ENCODE assay signal across 30 cellular contexts in genomic region chrX:44310227-44310626, GRCh38. TPM values are rescaled to one million over a fixed set of nuclear protein-coding genes. Genes with fewer than 3 reads are reported as not detected.
"Had no signal": no experiment of that assay in that cellular context is flagged by ENCODE, and none has a peak within 500 bp of the region (broad histone marks: within the 10 kb centered on the region; RNA-seq: fewer than 3 reads in every experiment).

No MANE protein-coding gene starts in this region.

- DNase-seq: activated CD4-positive, alpha-beta T cell treated with anti-CD3 and anti-CD28 coated beads for 1 hour; activated CD4-positive, alpha-beta T cell treated with anti-CD3 and anti-CD28 coated beads for 4 hours; activated CD4-positive, alpha-beta T cell treated with anti-CD3 and anti-CD28 coated beads, Interleukin-2, amount 50 U/mL, for 1 hour; activated CD8-positive, alpha-beta memory T cell treated with anti-CD3 and anti-CD28 coated beads for 24 hours; activated CD8-positive, alpha-beta T cell treated with anti-CD3 and anti-CD28 coated beads for 36 hours; activated effector memory CD4-positive, alpha-beta T cell treated with Interleukin-2 at 50 U/mL for 16 hours; activated gamma-delta T cell treated with Interleukin-2 at 50 U/mL for 16 hours; activated naive CD4-positive, alpha-beta T cell treated with Interleukin-2 at 50 U/mL for 16 hours; activated naive CD8-positive, alpha-beta T cell treated with anti-CD3 and anti-CD28 coated beads for 36 hours; activated naive CD8-positive, alpha-beta T cell treated with anti-CD3 and anti-CD28 coated beads, Interleukin-2, amount 50 U/mL, for 24 hours; activated T-cell treated with anti-CD3 and anti-CD28 coated beads, Interleukin-2, amount 50 U/mL, for 4 hours; adrenal gland; amygdala; aorta; body of pancreas; caudate nucleus; cortex of kidney; dermis blood vessel endothelial cell; effector CD4-positive, alpha-beta T cell; effector memory CD8-positive, alpha-beta T cell; erythroblast; foreskin keratinocyte; gastrocnemius medialis; glutamatergic neuron; heart left ventricle; T-helper 2 cell had no signal

- H3K27ac ChIP-seq: adrenal gland, body of pancreas, esophagus muscularis mucosa, foreskin keratinocyte, gastrocnemius medialis, heart left ventricle had no signal

- H3K27me3 ChIP-seq: adrenal gland, body of pancreas, esophagus muscularis mucosa, foreskin keratinocyte, gastrocnemius medialis had no signal

- H3K4me3 Mint-ChIP-seq: activated CD8-positive, alpha-beta T cell treated with anti-CD3 and anti-CD28 coated beads for 36 hours; activated naive CD8-positive, alpha-beta T cell treated with anti-CD3 and anti-CD28 coated beads for 36 hours; activated naive CD8-positive, alpha-beta T cell treated with anti-CD3 and anti-CD28 coated beads, Interleukin-2, amount 50 U/mL, for 24 hours; activated T-cell treated with anti-CD3 and anti-CD28 coated beads, Interleukin-2, amount 50 U/mL, for 4 hours; activated T-helper 17 cell treated with anti-CD3 and anti-CD28 coated beads, Interleukin-2, amount 50 U/mL, for 72 hours; effector memory CD8-positive, alpha-beta T cell had no signal

- H3K36me3 ChIP-seq: adrenal gland, esophagus muscularis mucosa, gastrocnemius medialis, heart left ventricle had no signal

- H3K4me1 Mint-ChIP-seq: activated T-helper 17 cell treated with anti-CD3 and anti-CD28 coated beads, Interleukin-2, amount 50 U/mL, for 72 hours had no signal

- H3K36me3 Mint-ChIP-seq: activated naive CD8-positive, alpha-beta T cell treated with anti-CD3 and anti-CD28 coated beads for 36 hours had no signal

- H3K9me3 ChIP-seq: adrenal gland, body of pancreas, esophagus muscularis mucosa, gastrocnemius medialis, heart left ventricle had no signal

- H3K4me3 ChIP-seq: adrenal gland, body of pancreas, esophagus muscularis mucosa, gastrocnemius medialis, heart left ventricle had no signal

- H3K4me1 ChIP-seq: adrenal gland, body of pancreas, gastrocnemius medialis had no signal

- H3K9me3 Mint-ChIP-seq: activated CD8-positive, alpha-beta T cell treated with anti-CD3 and anti-CD28 coated beads for 36 hours; activated naive CD8-positive, alpha-beta T cell treated with anti-CD3 and anti-CD28 coated beads for 36 hours; activated naive CD8-positive, alpha-beta T cell treated with anti-CD3 and anti-CD28 coated beads, Interleukin-2, amount 50 U/mL, for 24 hours; activated T-cell treated with anti-CD3 and anti-CD28 coated beads, Interleukin-2, amount 50 U/mL, for 4 hours; activated T-helper 17 cell treated with anti-CD3 and anti-CD28 coated beads, Interleukin-2, amount 50 U/mL, for 72 hours; effector memory CD8-positive, alpha-beta T cell had no signal

- FAIRE-seq: colon had no signal

- ATAC-seq: activated CD8-positive, alpha-beta T cell treated with anti-CD3 and anti-CD28 coated beads for 36 hours; activated naive CD8-positive, alpha-beta T cell treated with anti-CD3 and anti-CD28 coated beads, Interleukin-2, amount 50 U/mL, for 24 hours; activated T-cell treated with anti-CD3 and anti-CD28 coated beads, Interleukin-2, amount 50 U/mL, for 4 hours; activated T-helper 17 cell treated with anti-CD3 and anti-CD28 coated beads, Interleukin-2, amount 50 U/mL, for 72 hours; body of pancreas; effector memory CD8-positive, alpha-beta T cell; foreskin keratinocyte; gastrocnemius medialis; heart left ventricle had no signal

- H3K27ac Mint-ChIP-seq: activated CD8-positive, alpha-beta T cell treated with anti-CD3 and anti-CD28 coated beads for 36 hours; activated naive CD8-positive, alpha-beta T cell treated with anti-CD3 and anti-CD28 coated beads for 36 hours; activated naive CD8-positive, alpha-beta T cell treated with anti-CD3 and anti-CD28 coated beads, Interleukin-2, amount 50 U/mL, for 24 hours; activated T-helper 17 cell treated with anti-CD3 and anti-CD28 coated beads, Interleukin-2, amount 50 U/mL, for 72 hours; effector memory CD8-positive, alpha-beta T cell had no signal

- H3K27me3 Mint-ChIP-seq: activated CD8-positive, alpha-beta T cell treated with anti-CD3 and anti-CD28 coated beads for 36 hours; activated naive CD8-positive, alpha-beta T cell treated with anti-CD3 and anti-CD28 coated beads for 36 hours; activated naive CD8-positive, alpha-beta T cell treated with anti-CD3 and anti-CD28 coated beads, Interleukin-2, amount 50 U/mL, for 24 hours; activated T-helper 17 cell treated with anti-CD3 and anti-CD28 coated beads, Interleukin-2, amount 50 U/mL, for 72 hours; effector memory CD8-positive, alpha-beta T cell had no signal

RNA-seq across cellular contexts. Expression of gene EFHC2, which starts 33.2 kb away (rescaled TPM):
- total RNA-seq: chondrocyte, dermis blood vessel endothelial cell had no signal
